ENCODE assay signal across 8 cellular contexts in the genomic region with DNA sequence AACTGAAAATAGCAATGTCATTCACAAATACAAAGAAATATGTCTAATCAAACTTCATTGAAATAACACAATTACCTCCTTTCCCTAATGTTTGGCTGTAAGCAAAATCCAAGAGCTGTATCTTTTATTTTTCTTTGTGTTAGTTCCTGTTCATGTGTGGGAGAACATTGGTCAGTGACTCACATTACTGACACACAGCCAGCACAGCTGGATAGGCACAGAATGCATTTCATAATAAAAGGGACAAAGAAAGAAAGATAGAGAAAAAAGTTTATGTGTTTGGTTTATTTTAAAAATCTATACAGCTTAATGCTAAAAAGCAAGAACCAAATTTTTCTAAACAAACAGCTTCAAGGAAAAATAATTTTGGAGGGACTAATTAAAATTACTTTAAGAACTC.
A peak's percentile ranks its signal among the peaks of the same experiment; 100 is the strongest.
DNase-seq lines count a peak whose midpoint lies in the region; ATAC-seq and TF ChIP-seq lines count a peak whose summit lies in the region.

No MANE protein-coding gene starts in this region.

- no peaks in the 10 kb centered on the region for H3K9me2 ChIP-seq in GM23248 (ENCODE audit: insufficient read depth)

- CTCF ChIA-PET in HEK293T (lab: Yijun Ruan, JAX), result interaction anchor here (0.6 kb wide), 1 partner anchor 9 kb away, joined by 3 read pairs; no protein-coding TSS in a partner anchor

- ATAC-seq in left cardiac atrium (peak; percentile 65 to 67), HG03571 (IDR thresholded peaks at IDR 0.05; ENCODE audit: unreplicated experiment) (no peak)

- H2AFZ ChIP-seq in GM23248, result peak overlapping the region; percentile 21; the same call in 1 of the 2 replicates

- H3K36me3 ChIP-seq in GM23248 (ENCODE audit: low read depth), result no peaks in the 10 kb centered on the region
- H3K36me3 ChIP-seq in adrenal gland (replicated peaks in 1 of 2), result no peaks in the 10 kb centered on the region
- no peaks in the 10 kb centered on the region for H3K36me3 ChIP-seq in sigmoid colon

- no peaks in the 10 kb centered on the region for H3K79me2 ChIP-seq in GM23248 (ENCODE audit: insufficient read depth)

- POLR2A ChIA-PET in HEK293T (lab: Yijun Ruan, JAX), result no interaction called here

- TF ChIP-seq POLR2A in adrenal gland (IDR thresholded peaks at IDR 0.05), result no peak
- TF ChIP-seq POLR2A in sigmoid colon (IDR thresholded peaks at IDR 0.05), result no peak

- H3K27ac ChIP-seq in GM23248, result peak overlapping the region; percentile 96
- H3K27ac ChIP-seq in adrenal gland, result peak overlapping the region in 2 of 5 donors; percentile 10 to 26
- H3K27ac ChIP-seq in sigmoid colon, result peak overlapping the region; percentile 76 to 87 (median 84)

- H3K9ac ChIP-seq in GM23248, result peak overlapping the region; percentile 78

- TF ChIP-seq CTCF in adrenal gland (IDR thresholded peaks at IDR 0.05) (no peak), sigmoid colon (IDR thresholded peaks at IDR 0.05) (no peak)

- H3K27me3 ChIP-seq in GM23248 (replicated peaks; ENCODE audit: insufficient read depth), result no peaks in the 10 kb centered on the region
- no peaks in the 10 kb centered on the region for H3K27me3 ChIP-seq in adrenal gland
- no peaks in the 10 kb centered on the region for H3K27me3 ChIP-seq in sigmoid colon

- H3K4me1 ChIP-seq in GM23248 (ENCODE audit: insufficient read depth), result peaks cover 69% of the 10 kb centered on the region
- peaks cover 0 to 17% of the 10 kb centered on the region in 2 donors for H3K4me1 ChIP-seq in adrenal gland (replicated peaks in 1 of 2)
- peaks cover 0 to 50% (median 33%) of the 10 kb centered on the region in 4 donors for H3K4me1 ChIP-seq in sigmoid colon

- peak; percentile 86 for DNase-seq in GM23248
- DNase-seq in adrenal gland, result peak; percentile 20 to 72 (median 53)
- DNase-seq in left cardiac atrium, result peak; percentile 77
- peak; percentile 91 for DNase-seq in sigmoid colon
- no peak for DNase-seq in NCI-H128 (lab: John Stamatoyannopoulos, UW; ENCODE audit: unreplicated experiment)
- no peak for DNase-seq in activated naive CD4-positive, alpha-beta T cell treated with Interleukin-2 at 50 U/mL for 16 hours
- no peak for DNase-seq in HEK293T (ENCODE audit: extremely low spot score)

- no peaks in the 10 kb centered on the region for H4K20me1 ChIP-seq in GM23248 (ENCODE audit: insufficient read depth)

- in situ Hi-C loops in GM23248 (cut with MboI), result no loop called here

- TF ChIP-seq EP300 in sigmoid colon (IDR thresholded peaks at IDR 0.05), result no peak

- peak overlapping the region; percentile 81 for H3K4me2 ChIP-seq in GM23248 (ENCODE audit: unreplicated experiment)

- intact Hi-C loops in adrenal gland (cut with DNase I) (no loop called here), left cardiac atrium (cut with DNase I) (loop anchor here in 1 of 2 donors (10.0 kb wide), 1 partner anchor 186 kb away; the partner anchor contains the start of gene COL3A1), sigmoid colon (cut with DNase I) (loop anchor here (5.0 to 10.0 kb wide), 3 partner anchors 214 to 616 kb away; no protein-coding TSS in a partner anchor)

- peaks cover 56% of the 10 kb centered on the region for H3F3A ChIP-seq in GM23248 (ENCODE audit: insufficient read depth)

- no peaks in the 10 kb centered on the region for H3K9me3 ChIP-seq in GM23248 (ENCODE audit: low read depth)
- H3K9me3 ChIP-seq in adrenal gland (replicated peaks in 1 of 3), result no peaks in the 10 kb centered on the region
- H3K9me3 ChIP-seq in sigmoid colon, result no peaks in the 10 kb centered on the region

- H3K4me3 ChIP-seq in GM23248 (peak overlapping the region; percentile 57), adrenal gland (no peak overlapping the region), sigmoid colon (peak overlapping the region in 1 of 4 donors; percentile 18)

TF ChIP-seq in HEK293T, 16 proteins besides CTCF, POLR2A, EP300 and RAD21:
- no peak for TF ChIP-seq TARDBP (IDR thresholded peaks at IDR 0.05)
- TF ChIP-seq FOXK2 (IDR thresholded peaks at IDR 0.05), result no peak
- no peak for TF ChIP-seq FOXM1 (IDR thresholded peaks at IDR 0.05; ENCODE audit: borderline replicate concordance)
- no peak for TF ChIP-seq LEF1 (IDR thresholded peaks at IDR 0.05; ENCODE audit: borderline replicate concordance)
- TF ChIP-seq HDGF (IDR thresholded peaks at IDR 0.05; ENCODE audit: borderline replicate concordance), result no peak

Comparison
In these comparisons a context has a peak if more than half of its experiments do, and no peak if none do; other contexts are left out.
1. DNase-seq: peak in GM23248 (single experiment), adrenal gland (7 of 7), left cardiac atrium (single experiment) and sigmoid colon (single experiment); none in NCI-H128 (single experiment), activated naive CD4-positive, alpha-beta T cell treated with Interleukin-2 at 50 U/mL for 16 hours (single experiment) and HEK293T (single experiment).